In the genomic region with DNA sequence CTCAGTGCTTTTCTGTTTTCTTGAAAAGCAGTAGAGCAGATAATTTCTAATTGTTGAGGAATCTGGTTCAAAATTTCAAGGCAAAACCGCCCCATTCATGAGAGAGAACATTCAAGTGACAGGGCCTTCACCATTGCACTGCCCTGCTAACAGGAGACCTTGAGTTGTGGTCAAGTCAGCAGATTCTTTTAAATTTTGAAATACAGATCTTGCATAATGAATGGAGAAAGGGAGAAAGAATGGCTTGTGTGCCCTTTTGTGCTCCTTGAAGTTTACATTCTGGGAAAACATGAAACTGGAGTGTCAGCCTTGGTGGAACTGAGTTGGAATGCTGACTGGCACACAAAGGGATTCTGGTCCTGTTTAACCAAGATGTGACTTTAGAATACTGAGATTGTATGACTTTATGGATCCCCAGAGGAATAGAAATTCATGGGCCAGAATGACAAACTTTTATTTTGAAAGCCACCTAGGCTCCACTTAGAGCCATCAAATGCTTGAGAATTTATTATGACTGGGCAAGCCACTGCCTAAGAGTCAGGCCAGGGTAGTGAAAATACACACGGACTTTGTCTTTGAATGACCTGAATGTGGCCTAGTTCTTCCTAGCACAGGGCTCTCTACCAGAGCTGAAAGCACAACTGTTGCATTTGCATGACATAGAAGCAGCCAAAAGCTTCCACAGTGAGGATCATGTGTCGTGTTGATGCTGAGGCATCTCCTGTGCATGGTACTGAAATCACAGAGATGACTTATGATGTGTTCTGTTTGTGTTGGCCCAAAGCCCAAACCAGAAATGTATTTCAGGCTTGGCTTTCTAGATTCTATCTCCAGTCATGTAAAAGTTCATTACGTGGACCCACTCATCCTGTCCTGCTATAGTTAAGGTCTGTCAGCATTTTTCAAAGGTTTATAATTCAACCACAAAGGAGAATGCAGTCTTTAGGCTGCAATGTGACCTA, we compare ENCODE assay signal across 1 cellular context.
A peak's percentile ranks its signal among the peaks of the same experiment; 100 is the strongest.
TF ChIP-seq lines count a peak whose summit lies in the region.

No MANE protein-coding gene starts in this region.

TF ChIP-seq in SK-N-SH, 30 proteins besides CTCF, POLR2A, EP300 and RAD21 (continued from another document):
- TF ChIP-seq FOXM1 (IDR thresholded peaks at IDR 0.05; ENCODE audit: low read depth) (peak; percentile 96), FOSL2 (IDR thresholded peaks at IDR 0.05; ENCODE audit: borderline replicate concordance, low read depth) (peak; percentile 92), RCOR1 (IDR thresholded peaks at IDR 0.05; ENCODE audit: low read length) (peak; percentile 97), NRF1 (IDR thresholded peaks at IDR 0.05; ENCODE audit: low read depth, low read length) (no peak), CHD2 (IDR thresholded peaks at IDR 0.05; ENCODE audit: low read length, partially characterized antibody) (peak; percentile 89), NFIC (IDR thresholded peaks at IDR 0.05; ENCODE audit: borderline replicate concordance) (peak; percentile 100), RFX5 (IDR thresholded peaks at IDR 0.05; ENCODE audit: low read length) (no peak), TCF12 (IDR thresholded peaks at IDR 0.05) (peak; percentile 100), EZH2phosphoT487 (IDR thresholded peaks at IDR 0.05; ENCODE audit: borderline replicate concordance, low read depth) (no peak), YY1 (IDR thresholded peaks at IDR 0.05; ENCODE audit: low read depth) (peak; percentile 27; the same call in 1 of the 2 replicates), MXI1 (IDR thresholded peaks at IDR 0.05; ENCODE audit: low read depth, low read length) (peak; percentile 85), ELF1 (IDR thresholded peaks at IDR 0.05) (peak; percentile 62; the same call in 1 of the 2 replicates), TAF1 (IDR thresholded peaks at IDR 0.05; ENCODE audit: borderline replicate concordance, low read depth, low read length) (no peak), FOXJ3 (CRISPR knock-in tag; IDR thresholded peaks at IDR 0.05) (no peak), GATA2 (CRISPR knock-in tag; IDR thresholded peaks at IDR 0.05) (peak; percentile 72), SMC3 (IDR thresholded peaks at IDR 0.05; ENCODE audit: low read depth, low read length) (no peak), TEAD4 (IDR thresholded peaks at IDR 0.05; ENCODE audit: borderline replicate concordance, insufficient read depth) (peak; percentile 98)
- TF ChIP-seq, protein P1, sequence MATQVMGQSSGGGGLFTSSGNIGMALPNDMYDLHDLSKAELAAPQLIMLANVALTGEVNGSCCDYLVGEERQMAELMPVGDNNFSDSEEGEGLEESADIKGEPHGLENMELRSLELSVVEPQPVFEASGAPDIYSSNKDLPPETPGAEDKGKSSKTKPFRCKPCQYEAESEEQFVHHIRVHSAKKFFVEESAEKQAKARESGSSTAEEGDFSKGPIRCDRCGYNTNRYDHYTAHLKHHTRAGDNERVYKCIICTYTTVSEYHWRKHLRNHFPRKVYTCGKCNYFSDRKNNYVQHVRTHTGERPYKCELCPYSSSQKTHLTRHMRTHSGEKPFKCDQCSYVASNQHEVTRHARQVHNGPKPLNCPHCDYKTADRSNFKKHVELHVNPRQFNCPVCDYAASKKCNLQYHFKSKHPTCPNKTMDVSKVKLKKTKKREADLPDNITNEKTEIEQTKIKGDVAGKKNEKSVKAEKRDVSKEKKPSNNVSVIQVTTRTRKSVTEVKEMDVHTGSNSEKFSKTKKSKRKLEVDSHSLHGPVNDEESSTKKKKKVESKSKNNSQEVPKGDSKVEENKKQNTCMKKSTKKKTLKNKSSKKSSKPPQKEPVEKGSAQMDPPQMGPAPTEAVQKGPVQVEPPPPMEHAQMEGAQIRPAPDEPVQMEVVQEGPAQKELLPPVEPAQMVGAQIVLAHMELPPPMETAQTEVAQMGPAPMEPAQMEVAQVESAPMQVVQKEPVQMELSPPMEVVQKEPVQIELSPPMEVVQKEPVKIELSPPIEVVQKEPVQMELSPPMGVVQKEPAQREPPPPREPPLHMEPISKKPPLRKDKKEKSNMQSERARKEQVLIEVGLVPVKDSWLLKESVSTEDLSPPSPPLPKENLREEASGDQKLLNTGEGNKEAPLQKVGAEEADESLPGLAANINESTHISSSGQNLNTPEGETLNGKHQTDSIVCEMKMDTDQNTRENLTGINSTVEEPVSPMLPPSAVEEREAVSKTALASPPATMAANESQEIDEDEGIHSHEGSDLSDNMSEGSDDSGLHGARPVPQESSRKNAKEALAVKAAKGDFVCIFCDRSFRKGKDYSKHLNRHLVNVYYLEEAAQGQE (IDR thresholded peaks at IDR 0.05; ENCODE audit: low read depth, low read length) = peak; percentile 42; the same call in 1 of the 2 replicates
- TF ChIP-seq, protein P2, sequence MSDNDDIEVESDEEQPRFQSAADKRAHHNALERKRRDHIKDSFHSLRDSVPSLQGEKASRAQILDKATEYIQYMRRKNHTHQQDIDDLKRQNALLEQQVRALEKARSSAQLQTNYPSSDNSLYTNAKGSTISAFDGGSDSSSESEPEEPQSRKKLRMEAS (IDR thresholded peaks at IDR 0.05; ENCODE audit: low read depth) = peak; percentile 89
- TF ChIP-seq, protein P3, sequence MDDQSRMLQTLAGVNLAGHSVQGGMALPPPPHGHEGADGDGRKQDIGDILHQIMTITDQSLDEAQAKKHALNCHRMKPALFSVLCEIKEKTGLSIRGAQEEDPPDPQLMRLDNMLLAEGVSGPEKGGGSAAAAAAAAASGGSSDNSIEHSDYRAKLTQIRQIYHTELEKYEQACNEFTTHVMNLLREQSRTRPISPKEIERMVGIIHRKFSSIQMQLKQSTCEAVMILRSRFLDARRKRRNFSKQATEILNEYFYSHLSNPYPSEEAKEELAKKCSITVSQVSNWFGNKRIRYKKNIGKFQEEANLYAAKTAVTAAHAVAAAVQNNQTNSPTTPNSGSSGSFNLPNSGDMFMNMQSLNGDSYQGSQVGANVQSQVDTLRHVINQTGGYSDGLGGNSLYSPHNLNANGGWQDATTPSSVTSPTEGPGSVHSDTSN (IDR thresholded peaks at IDR 0.05) = peak; percentile 98
- TF ChIP-seq, protein P4, sequence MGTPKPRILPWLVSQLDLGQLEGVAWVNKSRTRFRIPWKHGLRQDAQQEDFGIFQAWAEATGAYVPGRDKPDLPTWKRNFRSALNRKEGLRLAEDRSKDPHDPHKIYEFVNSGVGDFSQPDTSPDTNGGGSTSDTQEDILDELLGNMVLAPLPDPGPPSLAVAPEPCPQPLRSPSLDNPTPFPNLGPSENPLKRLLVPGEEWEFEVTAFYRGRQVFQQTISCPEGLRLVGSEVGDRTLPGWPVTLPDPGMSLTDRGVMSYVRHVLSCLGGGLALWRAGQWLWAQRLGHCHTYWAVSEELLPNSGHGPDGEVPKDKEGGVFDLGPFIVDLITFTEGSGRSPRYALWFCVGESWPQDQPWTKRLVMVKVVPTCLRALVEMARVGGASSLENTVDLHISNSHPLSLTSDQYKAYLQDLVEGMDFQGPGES (IDR thresholded peaks at IDR 0.05; ENCODE audit: low read depth, low read length) = no peak
- TF ChIP-seq, protein P5, sequence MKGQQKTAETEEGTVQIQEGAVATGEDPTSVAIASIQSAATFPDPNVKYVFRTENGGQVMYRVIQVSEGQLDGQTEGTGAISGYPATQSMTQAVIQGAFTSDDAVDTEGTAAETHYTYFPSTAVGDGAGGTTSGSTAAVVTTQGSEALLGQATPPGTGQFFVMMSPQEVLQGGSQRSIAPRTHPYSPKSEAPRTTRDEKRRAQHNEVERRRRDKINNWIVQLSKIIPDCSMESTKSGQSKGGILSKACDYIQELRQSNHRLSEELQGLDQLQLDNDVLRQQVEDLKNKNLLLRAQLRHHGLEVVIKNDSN (IDR thresholded peaks at IDR 0.05; ENCODE audit: borderline replicate concordance, low read depth) = peak; percentile 59
- TF ChIP-seq, protein P6, sequence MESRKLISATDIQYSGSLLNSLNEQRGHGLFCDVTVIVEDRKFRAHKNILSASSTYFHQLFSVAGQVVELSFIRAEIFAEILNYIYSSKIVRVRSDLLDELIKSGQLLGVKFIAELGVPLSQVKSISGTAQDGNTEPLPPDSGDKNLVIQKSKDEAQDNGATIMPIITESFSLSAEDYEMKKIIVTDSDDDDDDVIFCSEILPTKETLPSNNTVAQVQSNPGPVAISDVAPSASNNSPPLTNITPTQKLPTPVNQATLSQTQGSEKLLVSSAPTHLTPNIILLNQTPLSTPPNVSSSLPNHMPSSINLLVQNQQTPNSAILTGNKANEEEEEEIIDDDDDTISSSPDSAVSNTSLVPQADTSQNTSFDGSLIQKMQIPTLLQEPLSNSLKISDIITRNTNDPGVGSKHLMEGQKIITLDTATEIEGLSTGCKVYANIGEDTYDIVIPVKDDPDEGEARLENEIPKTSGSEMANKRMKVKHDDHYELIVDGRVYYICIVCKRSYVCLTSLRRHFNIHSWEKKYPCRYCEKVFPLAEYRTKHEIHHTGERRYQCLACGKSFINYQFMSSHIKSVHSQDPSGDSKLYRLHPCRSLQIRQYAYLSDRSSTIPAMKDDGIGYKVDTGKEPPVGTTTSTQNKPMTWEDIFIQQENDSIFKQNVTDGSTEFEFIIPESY (IDR thresholded peaks at IDR 0.05; ENCODE audit: borderline replicate concordance, low read depth) = peak; percentile 93
